ENCODE assay signal across 9 cellular contexts in the genomic region with DNA sequence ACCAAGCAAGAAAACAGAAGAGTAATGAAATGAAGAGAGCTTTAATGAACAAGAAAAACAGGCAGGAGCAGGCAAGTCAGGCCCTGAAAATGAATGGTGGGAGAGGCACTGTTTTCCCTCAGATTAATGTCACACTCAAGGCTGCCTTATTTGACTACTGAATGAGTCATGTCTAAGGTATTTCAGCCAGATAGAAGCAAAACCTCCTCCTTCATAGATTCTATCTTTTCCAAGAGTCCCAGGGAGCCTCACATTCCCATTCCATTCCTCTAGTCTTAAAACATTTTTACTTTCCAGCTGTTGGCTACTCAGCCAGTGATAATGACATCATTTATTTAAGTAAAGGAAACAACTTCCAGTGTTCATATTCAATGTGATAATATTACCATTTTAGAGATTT.
DNase-seq lines count a peak whose midpoint lies in the region; ATAC-seq and TF ChIP-seq lines count a peak whose summit lies in the region.
"Had no signal": no experiment of that assay in that cellular context is flagged by ENCODE, and none has a peak within 500 bp of the region (broad histone marks: within the 10 kb centered on the region; RNA-seq: fewer than 3 reads in every experiment).

No MANE protein-coding gene starts in this region.

- H3K9me3 ChIP-seq in adipocyte (ENCODE audit: control insufficient read depth, low read length) = no peaks in the 10 kb centered on the region
- H3K9me3 ChIP-seq in right cardiac atrium (ENCODE audit: control insufficient read depth, low read length) = no peaks in the 10 kb centered on the region
- H3K9me3 ChIP-seq in smooth muscle cell (replicated peaks; ENCODE audit: low read depth) = no peaks in the 10 kb centered on the region
- H3K9me3 ChIP-seq: thyroid gland had no signal

- H3K36me3 ChIP-seq in adipocyte (ENCODE audit: control insufficient read depth, insufficient read depth, low read length, severe bottlenecking) (no peaks in the 10 kb centered on the region), smooth muscle cell (ENCODE audit: low read depth) (no peaks in the 10 kb centered on the region)
- H3K36me3 ChIP-seq: thyroid gland had no signal

- no peaks in the 10 kb centered on the region for H4K20me1 ChIP-seq in smooth muscle cell (ENCODE audit: low read depth)

- peak overlapping the region; percentile 37 for H2AFZ ChIP-seq in smooth muscle cell (ENCODE audit: low read depth)

- DNase-seq in NCI-H2196 (lab: John Stamatoyannopoulos, UW; ENCODE audit: unreplicated experiment) (peak; percentile 19), NCI-H2196 treated with DMSO at 0.1 percent for 48 hours (lab: John Stamatoyannopoulos, UW; ENCODE audit: unreplicated experiment) (no peak), adipocyte (ENCODE audit: low read depth) (peak; percentile 67), right cardiac atrium (no peak), smooth muscle cell (lab: John Stamatoyannopoulos, UW; ENCODE audit: unreplicated experiment) (no peak), mesenteric fat pad (ENCODE audit: low spot score) (no peak), NCI-H2081 treated with DMSO at 0.1 percent for 48 hours (lab: John Stamatoyannopoulos, UW) (no peak)
- no peak for DNase-seq in stimulated activated CD4-positive, alpha-beta T cell treated with anti-CD3 and anti-CD28 coated beads, Interleukin-4, amount 100 ng/mL, for 4 hours
- DNase-seq: thyroid gland had no signal

- no peak for TF ChIP-seq CTCF in smooth muscle cell (IDR thresholded peaks at IDR 0.05; ENCODE audit: borderline replicate concordance, insufficient read depth, poor library complexity, severe bottlenecking)

- H3K27me3 ChIP-seq in adipocyte (replicated peaks; ENCODE audit: control insufficient read depth, insufficient read depth, low read length) (no peaks in the 10 kb centered on the region), right cardiac atrium (ENCODE audit: control insufficient read depth, insufficient read depth) (no peaks in the 10 kb centered on the region), smooth muscle cell (ENCODE audit: low read depth) (no peaks in the 10 kb centered on the region)
- H3K27me3 ChIP-seq: thyroid gland had no signal

- intact Hi-C loops in right cardiac atrium (cut with DNase I) = no loop called here

- H3K27ac ChIP-seq in right cardiac atrium (ENCODE audit: low read length) (no peak overlapping the region), smooth muscle cell (ENCODE audit: low read depth) (peak overlapping the region; percentile 76)
- H3K27ac ChIP-seq: thyroid gland had no signal

- H3K4me2 ChIP-seq in smooth muscle cell = peak overlapping the region; percentile 26

- ATAC-seq in right cardiac atrium = peak; percentile 69 to 74

- H3F3A ChIP-seq in smooth muscle cell (ENCODE audit: low read depth) = peaks cover 4% of the 10 kb centered on the region

- H3K79me2 ChIP-seq in smooth muscle cell (ENCODE audit: low read depth) = no peaks in the 10 kb centered on the region

- H3K4me3 ChIP-seq in adipocyte (ENCODE audit: low read length) (no peak overlapping the region), right cardiac atrium (ENCODE audit: low read length) (no peak overlapping the region), smooth muscle cell (no peak overlapping the region)
- H3K4me3 ChIP-seq: thyroid gland had no signal

- H3K9ac ChIP-seq in adipocyte (ENCODE audit: low read length) (no peak overlapping the region), smooth muscle cell (ENCODE audit: low read depth) (no peak overlapping the region)

- H3K4me1 ChIP-seq in adipocyte (ENCODE audit: control insufficient read depth, insufficient read depth, low read length) = peaks cover 10% of the 10 kb centered on the region
- H3K4me1 ChIP-seq in right cardiac atrium (ENCODE audit: control insufficient read depth, insufficient read depth, low read length) = no peaks in the 10 kb centered on the region
- H3K4me1 ChIP-seq in smooth muscle cell (ENCODE audit: low read depth) = peaks cover 13% of the 10 kb centered on the region
- H3K4me1 ChIP-seq: thyroid gland had no signal

Comparison
In these comparisons a context has a peak if more than half of its experiments do, and no peak if none do; other contexts are left out.
1. DNase-seq: peak in NCI-H2196 (single experiment) and adipocyte (single experiment); none in NCI-H2196 treated with DMSO at 0.1 percent for 48 hours (single experiment), right cardiac atrium (0 of 3), smooth muscle cell (single experiment), mesenteric fat pad (single experiment), NCI-H2081 treated with DMSO at 0.1 percent for 48 hours (single experiment) and stimulated activated CD4-positive, alpha-beta T cell treated with anti-CD3 and anti-CD28 coated beads, Interleukin-4, amount 100 ng/mL, for 4 hours (0 of 2).